Comparison of ENCODE assay signal across 12 cellular contexts in the genomic region with DNA sequence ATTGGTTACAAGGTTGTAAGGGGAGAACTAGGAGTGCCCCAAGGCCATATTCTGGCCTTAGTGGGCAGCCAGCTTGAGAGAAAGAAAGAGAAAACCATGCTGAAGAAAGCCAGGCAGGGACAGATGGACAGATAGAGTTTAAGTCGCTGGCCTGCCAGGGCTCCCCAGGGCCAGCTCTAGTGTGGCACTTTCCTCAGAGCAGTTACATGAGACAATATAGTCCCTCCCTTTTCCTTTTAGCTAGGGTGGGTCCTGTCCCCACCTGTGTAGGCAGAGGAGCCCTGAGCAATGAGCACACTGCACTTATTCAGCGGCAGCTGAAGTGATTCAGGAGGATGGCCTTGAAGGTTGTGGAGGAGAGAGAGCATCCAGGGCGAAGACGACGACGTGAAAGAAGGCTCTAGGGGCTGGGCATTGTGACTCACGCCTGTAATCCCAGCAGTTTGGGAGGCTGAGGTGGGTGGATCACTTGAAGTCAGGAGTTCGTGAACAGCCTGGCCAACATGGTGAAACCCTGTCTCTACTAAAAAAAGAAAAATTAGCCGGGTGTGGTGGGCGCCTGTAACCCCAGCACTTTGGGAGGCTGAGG.
DNase-seq lines count a peak whose midpoint lies in the region; ATAC-seq and TF ChIP-seq lines count a peak whose summit lies in the region.
"Had no signal": no experiment of that assay in that cellular context is flagged by ENCODE, and none has a peak within 500 bp of the region (broad histone marks: within the 10 kb centered on the region; RNA-seq: fewer than 3 reads in every experiment).

No MANE protein-coding gene starts in this region.

- peak overlapping the region; percentile 37 for H3K27ac Mint-ChIP-seq in T-helper 2 cell treated with Interferon-gamma antibody and Interleukin-4, amounts not matched to agents 5 μg/mL and 100 μg/mL, for 36 hours

- ATAC-seq in SK-N-SH treated with all-trans-retinoic acid at 6 μM for 48 hours = peak; percentile 20; the same call in 2 of the 3 replicates

- peaks cover 7% of the 10 kb centered on the region for H3K27me3 Mint-ChIP-seq in T-helper 2 cell treated with Interferon-gamma antibody and Interleukin-4, amounts not matched to agents 5 μg/mL and 100 μg/mL, for 36 hours (ENCODE audit: low read depth)
- H3K27me3 Mint-ChIP-seq: activated B cell treated with CpG ODN at 0.5 μM for 24 hours; central memory CD8-positive, alpha-beta T cell had no signal

- H3K27me3 ChIP-seq in subcutaneous abdominal adipose tissue (ENCODE audit: control insufficient read depth in 5 of 5, insufficient read depth in 4 of 5, low read length in 5 of 5) = no peaks in the 10 kb centered on the region

- no peaks in the 10 kb centered on the region for H3K36me3 ChIP-seq in subcutaneous abdominal adipose tissue (ENCODE audit: control insufficient read depth in 5 of 5, insufficient read depth in 5 of 5, low read length in 5 of 5)

- peaks cover 6 to 49% (median 33%) of the 10 kb centered on the region in 5 donors for H3K4me1 ChIP-seq in subcutaneous abdominal adipose tissue (ENCODE audit: control insufficient read depth in 5 of 5, insufficient read depth in 5 of 5, low read length in 5 of 5)

- H3K27ac ChIP-seq in subcutaneous abdominal adipose tissue (ENCODE audit: low read depth, low read length) = peak overlapping the region; percentile 80

- H3K9me3 Mint-ChIP-seq in T-helper 2 cell treated with Interferon-gamma antibody and Interleukin-4, amounts not matched to agents 5 μg/mL and 100 μg/mL, for 36 hours = no peaks in the 10 kb centered on the region
- H3K9me3 Mint-ChIP-seq: activated B cell treated with CpG ODN at 0.5 μM for 24 hours; central memory CD8-positive, alpha-beta T cell had no signal

- no peaks in the 10 kb centered on the region for H3K9me3 ChIP-seq in subcutaneous abdominal adipose tissue (ENCODE audit: control insufficient read depth in 5 of 5, low read length in 5 of 5)

- no peak overlapping the region for H3K4me3 Mint-ChIP-seq in T-helper 2 cell treated with Interferon-gamma antibody and Interleukin-4, amounts not matched to agents 5 μg/mL and 100 μg/mL, for 36 hours
- H3K4me3 Mint-ChIP-seq: activated B cell treated with CpG ODN at 0.5 μM for 24 hours; central memory CD8-positive, alpha-beta T cell had no signal

- DNase-seq in T-helper 2 cell treated with Interferon-gamma antibody and Interleukin-4, amounts not matched to agents 5 μg/mL and 100 μg/mL, for 36 hours (ENCODE audit: low spot score) = no peak
- DNase-seq in T-helper 2 cell = no peak
- peak; percentile 40 for DNase-seq in glomerular visceral epithelial cell (ENCODE audit: extremely low spot score)
- DNase-seq in NCI-H2081 treated with DMSO at 0.1 percent for 48 hours (lab: John Stamatoyannopoulos, UW) = no peak
- no peak for DNase-seq in ureter (ENCODE audit: low spot score)
- DNase-seq in retina = no peak
- DNase-seq: activated B cell treated with CpG ODN at 0.5 μM for 24 hours, NCI-H2171, small intestine had no signal

- H3K9ac ChIP-seq in subcutaneous abdominal adipose tissue (ENCODE audit: low read length in 5 of 5) = no peak overlapping the region

- peaks cover 22% of the 10 kb centered on the region for H3K4me1 Mint-ChIP-seq in T-helper 2 cell treated with Interferon-gamma antibody and Interleukin-4, amounts not matched to agents 5 μg/mL and 100 μg/mL, for 36 hours (ENCODE audit: low read depth)
- H3K4me1 Mint-ChIP-seq: central memory CD8-positive, alpha-beta T cell had no signal

- H3K4me3 ChIP-seq in subcutaneous abdominal adipose tissue (ENCODE audit: low read depth in 1 of 5, low read length in 5 of 5) = no peak overlapping the region

- H3K36me3 Mint-ChIP-seq in T-helper 2 cell treated with Interferon-gamma antibody and Interleukin-4, amounts not matched to agents 5 μg/mL and 100 μg/mL, for 36 hours (ENCODE audit: low read depth) = no peaks in the 10 kb centered on the region

TF ChIP-seq in SK-N-SH treated with all-trans-retinoic acid at 6 μM for 48 hours, 23 proteins besides CTCF, POLR2A, EP300 and RAD21:
- no peak for TF ChIP-seq GLIS3 (CRISPR knock-in tag; IDR thresholded peaks at IDR 0.05)
